ENCODE assay signal across 23 cellular contexts in the genomic region with DNA sequence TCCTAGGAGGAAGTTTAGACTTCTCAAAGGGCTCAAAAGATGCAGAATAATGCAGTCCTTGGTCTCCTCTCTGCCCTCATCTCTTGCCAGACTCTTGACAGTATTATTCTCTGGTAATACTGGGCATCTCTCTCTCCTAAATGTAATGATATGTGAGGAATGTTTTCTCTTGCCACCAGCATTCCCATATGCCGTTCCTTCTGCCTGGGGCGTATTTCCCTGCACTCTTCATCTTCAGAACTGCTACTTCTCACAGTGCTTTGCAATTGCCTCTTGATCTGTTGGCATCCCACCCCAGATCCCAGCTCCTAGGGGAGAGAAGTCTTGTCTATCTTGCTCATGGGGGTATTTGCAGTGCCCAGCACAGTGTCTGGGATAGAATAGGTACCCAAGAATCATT.
"Had no signal": no experiment of that assay in that cellular context is flagged by ENCODE, and none has a peak within 500 bp of the region (broad histone marks: within the 10 kb centered on the region; RNA-seq: fewer than 3 reads in every experiment).

No MANE protein-coding gene starts in this region.

- H3K27me3 ChIP-seq: ascending aorta had no signal

- ATAC-seq: activated CD8-positive, alpha-beta T cell treated with anti-CD3 and anti-CD28 coated beads for 36 hours; Right ventricle myocardium inferior; T-cell had no signal

- H3K4me1 ChIP-seq: ascending aorta had no signal

- DNase-seq: activated B cell treated with CpG ODN at 0.5 μM for 24 hours; activated CD4-positive, alpha-beta T cell treated with anti-CD3 and anti-CD28 coated beads for 1 hour; activated CD4-positive, alpha-beta T cell treated with anti-CD3 and anti-CD28 coated beads, Interleukin-2, amount 10 ng/mL, durations not matched to agents 7 days and 5 days; activated CD8-positive, alpha-beta memory T cell treated with anti-CD3 and anti-CD28 coated beads, Interleukin-2, amount 50 U/mL, for 48 hours; activated CD8-positive, alpha-beta T cell treated with anti-CD3 and anti-CD28 coated beads for 36 hours; activated effector memory CD4-positive, alpha-beta T cell treated with Interleukin-2 at 50 U/mL for 16 hours; activated naive CD4-positive, alpha-beta T cell; activated T-cell treated with anti-CD3 and anti-CD28 coated beads, Interleukin-2, amount 50 U/mL, for 1 hour; amniotic stem cell; KG1; MV-4-11; NCI-H1092 treated with DMSO at 0.1 percent for 48 hours; NCI-H1436; NCI-H1694 treated with DMSO at 0.1 percent for 48 hours; NCI-H2081 treated with DMSO at 0.1 percent for 48 hours; NCI-H446; NCI-H524; T-cell; T1000 had no signal

- H3K9me3 ChIP-seq: ascending aorta had no signal

- H3K36me3 ChIP-seq: ascending aorta had no signal

- H3K4me3 ChIP-seq: ascending aorta, SK-N-MC had no signal

- FAIRE-seq: TTC549 had no signal

- H3K27ac ChIP-seq: ascending aorta, SK-N-MC had no signal
